In genomic region chr19:34150558-34150957, GRCh38 we compare ENCODE assay signal across 31 cellular contexts.
"Had no signal": no experiment of that assay in that cellular context is flagged by ENCODE, and none has a peak within 500 bp of the region (broad histone marks: within the 10 kb centered on the region; RNA-seq: fewer than 3 reads in every experiment).

No MANE protein-coding gene starts in this region.

- H3K4me3 ChIP-seq: psoas muscle, skin epidermis, smooth muscle cell, spleen, stomach, thoracic aorta, thyroid gland, tibial nerve, upper lobe of left lung, vagina had no signal

- ATAC-seq: naive thymus-derived CD8-positive, alpha-beta T cell; natural killer cell treated with Interleukin-12 subunit alpha and Interleukin-12 subunit beta and Interleukin-15 and Interleukin-18, amount 100 ng/mL, for 72 hours; psoas muscle; right cardiac atrium; sciatic nerve; stimulated activated naive B cell treated with anti-CD40 and anti-IgM and Interleukin-4, amounts not matched to agents 10 μg/mL and 1 μg/mL and 100 μg/mL, for 72 hours had no signal

- H3K27me3 Mint-ChIP-seq: stimulated activated naive CD8-positive, alpha-beta T cell treated with anti-CD3 and anti-CD28 coated beads, Interleukin-15, Interleukin-2, amounts not matched to agents 100 ng/mL and 50 ng/mL, for 24 hours had no signal

- H3K36me3 Mint-ChIP-seq: naive thymus-derived CD8-positive, alpha-beta T cell; natural killer cell treated with Interleukin-12 subunit alpha and Interleukin-12 subunit beta and Interleukin-15 and Interleukin-18, amount 100 ng/mL, for 72 hours; stimulated activated naive B cell treated with anti-CD40 and anti-IgM and Interleukin-4, amounts not matched to agents 10 μg/mL and 1 μg/mL and 100 μg/mL, for 72 hours had no signal

- H3K27me3 ChIP-seq: neutrophil, spleen, stomach, thyroid gland, tibial nerve, upper lobe of left lung, vagina had no signal

- H3K4me2 ChIP-seq: smooth muscle cell had no signal

- H3K79me2 ChIP-seq: parathyroid adenoma had no signal

- H3K4me3 Mint-ChIP-seq: naive thymus-derived CD8-positive, alpha-beta T cell; natural killer cell treated with Interleukin-12 subunit alpha and Interleukin-12 subunit beta and Interleukin-15 and Interleukin-18, amount 100 ng/mL, for 72 hours; nephron progenitor cell; neural crest cell; stimulated activated naive B cell treated with anti-CD40 and anti-IgM and Interleukin-4, amounts not matched to agents 10 μg/mL and 1 μg/mL and 100 μg/mL, for 72 hours; stimulated activated naive CD8-positive, alpha-beta T cell treated with anti-CD3 and anti-CD28 coated beads, Interleukin-15, Interleukin-2, amounts not matched to agents 100 ng/mL and 50 ng/mL, for 24 hours had no signal

- H3K27ac ChIP-seq: neutrophil, parathyroid adenoma, psoas muscle, skin epidermis, spleen, stomach, thoracic aorta, thyroid gland, tibial nerve, upper lobe of left lung, vagina had no signal

- H3K9me3 ChIP-seq: neutrophil, psoas muscle, spleen, stomach, thoracic aorta, thyroid gland, tibial nerve, upper lobe of left lung, vagina had no signal

- DNase-seq: naive thymus-derived CD8-positive, alpha-beta T cell; nephron progenitor cell; nucleus accumbens; posterior cingulate gyrus; psoas muscle; right cardiac atrium; spleen; stimulated activated CD4-positive, alpha-beta T cell treated with anti-CD3 and anti-CD28 coated beads, Interleukin-12 subunit alpha, Interleukin-12 subunit beta, amount 100 ng/mL, for 4 hours; stimulated activated CD4-positive, alpha-beta T cell treated with anti-CD3 and anti-CD28 coated beads, Interleukin-1b, Interleukin-23, amount 100 ng/mL, for 48 hours; stimulated activated CD4-positive, alpha-beta T cell treated with anti-CD3 and anti-CD28 coated beads, Interleukin-4, amount 100 ng/mL, for 1 hour; stimulated activated CD4-positive, alpha-beta T cell treated with anti-CD3 and anti-CD28 coated beads, Interleukin-4, amount 100 ng/mL, for 4 hours; stimulated activated CD8-positive, alpha-beta memory T cell treated with anti-CD3 and anti-CD28 coated beads, Interleukin-4, amount 100 ng/mL, for 48 hours; stimulated activated naive B cell treated with anti-CD40 and anti-IgM and Interleukin-4, amounts not matched to agents 10 μg/mL and 1 μg/mL and 100 μg/mL, for 72 hours; stimulated activated naive CD4-positive, alpha-beta T cell treated with Interleukin-2 at 50 U/mL for 16 hours; stomach; thyroid gland; trophoblast cell; upper lobe of left lung had no signal

- H3K27ac Mint-ChIP-seq: natural killer cell treated with Interleukin-12 subunit alpha and Interleukin-12 subunit beta and Interleukin-15 and Interleukin-18, amount 100 ng/mL, for 72 hours; progenitor cell of endocrine pancreas; stimulated activated naive B cell treated with anti-CD40 and anti-IgM and Interleukin-4, amounts not matched to agents 10 μg/mL and 1 μg/mL and 100 μg/mL, for 72 hours; stimulated activated naive CD8-positive, alpha-beta T cell treated with anti-CD3 and anti-CD28 coated beads, Interleukin-15, Interleukin-2, amounts not matched to agents 100 ng/mL and 50 ng/mL, for 24 hours had no signal

- H3K9ac ChIP-seq: parathyroid adenoma had no signal

- H2AFZ ChIP-seq: parathyroid adenoma had no signal

- H3K4me1 ChIP-seq: parathyroid adenoma, psoas muscle, spleen, stomach, thyroid gland, tibial nerve, upper lobe of left lung, vagina had no signal

- H3K36me3 ChIP-seq: neutrophil, spleen, stomach, thoracic aorta, thyroid gland, tibial nerve, upper lobe of left lung, vagina had no signal

- FAIRE-seq: urothelium cell line had no signal
